In genomic region chr1:77757066-77757584, GRCh38 we compare ENCODE assay signal across 12 cellular contexts. TPM values are rescaled to one million over a fixed set of nuclear protein-coding genes. Genes with fewer than 3 reads are reported as not detected.
DNase-seq lines count a peak whose midpoint lies in the region; ATAC-seq and TF ChIP-seq lines count a peak whose summit lies in the region.
"Had no signal": no experiment of that assay in that cellular context is flagged by ENCODE, and none has a peak within 500 bp of the region (broad histone marks: within the 10 kb centered on the region; RNA-seq: fewer than 3 reads in every experiment).

No MANE protein-coding gene starts in this region.

- CTCF ChIA-PET in OCI-LY7 (lab: Charles Lee; ENCODE audit: unreplicated experiment), result no interaction called here

- TF ChIP-seq CTCF in DND-41 (IDR thresholded peaks at IDR 0.05; ENCODE audit: borderline replicate concordance, extremely low read depth, low read length, poor library complexity, severe bottlenecking), result no peak
- no peak for TF ChIP-seq CTCF in OCI-LY7 (conservative IDR thresholded peaks at IDR 0.05; ENCODE audit: low read length)
- TF ChIP-seq CTCF in osteocyte (IDR thresholded peaks at IDR 0.05), result no peak

- POLR2A ChIA-PET in OCI-LY7 (lab: Charles Lee), result interaction anchor here (0.5 to 1.8 kb wide), 12 partner anchors 9 to 252 kb away, joined by 3 to 9 read pairs (median 5); no protein-coding TSS in a partner anchor

- peaks cover 39% of the 10 kb centered on the region for H3K4me1 ChIP-seq in DND-41 (ENCODE audit: insufficient read depth, low read length)
- H3K4me1 ChIP-seq in OCI-LY7 (ENCODE audit: insufficient read depth, low read length, poor library complexity, severe bottlenecking), result peaks cover 36% of the 10 kb centered on the region
- H3K4me1 ChIP-seq in endocrine pancreas (ENCODE audit: control insufficient read depth, insufficient read depth, low read length), result peaks cover 10% of the 10 kb centered on the region

- DNase-seq in DND-41 (no peak), OCI-LY7 (ENCODE audit: low spot score) (no peak), osteocyte (ENCODE audit: extremely low spot score, unreplicated experiment) (no peak), Right ventricle myocardium superior (no peak), glomerular visceral epithelial cell (ENCODE audit: extremely low spot score) (no peak)
- DNase-seq: effector CD8-positive, alpha-beta T cell; H9; NCI-H1048; nucleus accumbens; upper lobe of left lung had no signal

- H3K79me2 ChIP-seq in DND-41 (ENCODE audit: insufficient read depth, low read length) (peaks cover 76% of the 10 kb centered on the region), OCI-LY7 (ENCODE audit: insufficient read depth, low read depth, low read length) (peaks cover 74% of the 10 kb centered on the region)

- H3K4me3 Mint-ChIP-seq in osteocyte (ENCODE audit: unreplicated experiment), result peak overlapping the region; percentile 90

- H3K27ac ChIP-seq in DND-41 (ENCODE audit: low read length), result no peak overlapping the region
- no peak overlapping the region for H3K27ac ChIP-seq in OCI-LY7 (ENCODE audit: low read depth, low read length, poor library complexity, severe bottlenecking)

- ATAC-seq in DND-41 (ENCODE audit: insufficient read depth, low read depth), result no peak
- ATAC-seq in Right ventricle myocardium superior (ENCODE audit: poor library complexity), result no peak
- ATAC-seq in GM18873 (IDR thresholded peaks at IDR 0.05; ENCODE audit: low FRiP score, unreplicated experiment), result no peak

- H3K4me1 Mint-ChIP-seq in osteocyte (ENCODE audit: unreplicated experiment), result peaks cover 38% of the 10 kb centered on the region

- H3K9ac ChIP-seq in DND-41 (ENCODE audit: low read depth, low read length) (no peak overlapping the region), endocrine pancreas (ENCODE audit: control insufficient read depth, insufficient read depth, low read length) (no peak overlapping the region)

- H3K4me2 ChIP-seq in DND-41 (ENCODE audit: insufficient read depth, low read length) (peak overlapping the region; percentile 60; the same call in 1 of the 2 replicates), OCI-LY7 (ENCODE audit: low read length) (peak overlapping the region; percentile 71)

- BruUV-seq in OCI-LY7 (replicated peaks; lab: Mats Ljungman, UMichigan), result no TSS peak

- intact Hi-C loops in OCI-LY7 (cut with micrococcal nuclease; ENCODE audit: unreplicated experiment) (loop anchor here (5.0 to 10.0 kb wide), 2 partner anchors 90 to 248 kb away; partner anchors contain the start of gene DNAJB4), Right ventricle myocardium superior (cut with DNase I) (no loop called here)

- H3K9me2 ChIP-seq in OCI-LY7 (ENCODE audit: insufficient read depth, low read length), result no peaks in the 10 kb centered on the region

- H3K4me3 ChIP-seq in DND-41 (ENCODE audit: low read depth in 1 of 2, low read length in 2 of 2) (no peak overlapping the region), OCI-LY7 (ENCODE audit: low read depth, low read length, poor library complexity, severe bottlenecking) (peak overlapping the region; percentile 83), endocrine pancreas (ENCODE audit: control insufficient read depth, insufficient read depth, low read length) (peak overlapping the region; percentile 96)

- no peaks in the 10 kb centered on the region for H3K9me3 ChIP-seq in DND-41 (ENCODE audit: insufficient read depth, low read length, severe bottlenecking)
- H3K9me3 ChIP-seq in OCI-LY7 (ENCODE audit: low read length), result no peaks in the 10 kb centered on the region
- no peaks in the 10 kb centered on the region for H3K9me3 ChIP-seq in endocrine pancreas (ENCODE audit: control insufficient read depth, low read length)
- H3K9me3 ChIP-seq: upper lobe of left lung had no signal

- no peaks in the 10 kb centered on the region for H3K9me3 Mint-ChIP-seq in osteocyte (ENCODE audit: unreplicated experiment)
- H3K9me3 Mint-ChIP-seq: H9 had no signal

- H3K27me3 ChIP-seq in DND-41 (ENCODE audit: insufficient read depth, low read length, poor library complexity), result no peaks in the 10 kb centered on the region
- no peaks in the 10 kb centered on the region for H3K27me3 ChIP-seq in endocrine pancreas (ENCODE audit: control insufficient read depth, insufficient read depth, low read length)
- H3K27me3 ChIP-seq: upper lobe of left lung had no signal

- no peaks in the 10 kb centered on the region for H3K27me3 Mint-ChIP-seq in osteocyte (ENCODE audit: unreplicated experiment)

- H3K36me3 Mint-ChIP-seq in osteocyte (ENCODE audit: unreplicated experiment), result no peaks in the 10 kb centered on the region

- H3K36me3 ChIP-seq in DND-41 (ENCODE audit: insufficient read depth, low read length) (no peaks in the 10 kb centered on the region; the same call in 1 of the 2 replicates), OCI-LY7 (ENCODE audit: insufficient read depth, low read length) (no peaks in the 10 kb centered on the region), endocrine pancreas (ENCODE audit: control insufficient read depth, insufficient read depth, low read length) (no peaks in the 10 kb centered on the region)
- H3K36me3 ChIP-seq: upper lobe of left lung had no signal

- H2AFZ ChIP-seq in DND-41 (ENCODE audit: low read depth, low read length) (no peak overlapping the region), OCI-LY7 (ENCODE audit: low read length) (no peak overlapping the region)

- H4K20me1 ChIP-seq in DND-41 (ENCODE audit: insufficient read depth, low read length) (peaks cover 43% of the 10 kb centered on the region; the same call in 1 of the 2 replicates), OCI-LY7 (ENCODE audit: insufficient read depth, low read length) (peaks cover 21% of the 10 kb centered on the region; the same call in 1 of the 2 replicates)

- peak overlapping the region; percentile 95 for H3K27ac Mint-ChIP-seq in osteocyte (ENCODE audit: unreplicated experiment)
- H3K27ac Mint-ChIP-seq: H9 had no signal

RNA-seq across cellular contexts. Expression of gene USP33, which starts 2.5 kb away (rescaled TPM):
- total RNA-seq in OCI-LY7 (2014; rRNA removed; shearing (Covaris generic)), result 44.1 and 47.8 TPM in 2 replicates
- total RNA-seq in OCI-LY7 (2022), result 66.7 and 67.0 TPM in 2 replicates
- 74.6 and 74.7 TPM in 2 replicates for total RNA-seq in osteocyte
- 22.0 TPM for total RNA-seq in Right ventricle myocardium superior

RNA-seq across cellular contexts. Expression of gene MIGA1, which starts 22.3 kb away (rescaled TPM):
- 3.7 and 5.1 TPM in 2 replicates for total RNA-seq in OCI-LY7 (2014; rRNA removed; shearing (Covaris generic))
- total RNA-seq in OCI-LY7 (2022), result 7.5 and 8.4 TPM in 2 replicates
- 17.8 and 18.5 TPM in 2 replicates for total RNA-seq in osteocyte
- total RNA-seq in Right ventricle myocardium superior, result 8.7 TPM

Comparison
In these comparisons a context has a peak if more than half of its experiments do, and no peak if none do; other contexts are left out.
1. H3K4me3 ChIP-seq: peak in OCI-LY7 (single experiment) and endocrine pancreas (single experiment); none in DND-41 (0 of 2).